ENCODE assay signal across 1 cellular context in the genomic region with DNA sequence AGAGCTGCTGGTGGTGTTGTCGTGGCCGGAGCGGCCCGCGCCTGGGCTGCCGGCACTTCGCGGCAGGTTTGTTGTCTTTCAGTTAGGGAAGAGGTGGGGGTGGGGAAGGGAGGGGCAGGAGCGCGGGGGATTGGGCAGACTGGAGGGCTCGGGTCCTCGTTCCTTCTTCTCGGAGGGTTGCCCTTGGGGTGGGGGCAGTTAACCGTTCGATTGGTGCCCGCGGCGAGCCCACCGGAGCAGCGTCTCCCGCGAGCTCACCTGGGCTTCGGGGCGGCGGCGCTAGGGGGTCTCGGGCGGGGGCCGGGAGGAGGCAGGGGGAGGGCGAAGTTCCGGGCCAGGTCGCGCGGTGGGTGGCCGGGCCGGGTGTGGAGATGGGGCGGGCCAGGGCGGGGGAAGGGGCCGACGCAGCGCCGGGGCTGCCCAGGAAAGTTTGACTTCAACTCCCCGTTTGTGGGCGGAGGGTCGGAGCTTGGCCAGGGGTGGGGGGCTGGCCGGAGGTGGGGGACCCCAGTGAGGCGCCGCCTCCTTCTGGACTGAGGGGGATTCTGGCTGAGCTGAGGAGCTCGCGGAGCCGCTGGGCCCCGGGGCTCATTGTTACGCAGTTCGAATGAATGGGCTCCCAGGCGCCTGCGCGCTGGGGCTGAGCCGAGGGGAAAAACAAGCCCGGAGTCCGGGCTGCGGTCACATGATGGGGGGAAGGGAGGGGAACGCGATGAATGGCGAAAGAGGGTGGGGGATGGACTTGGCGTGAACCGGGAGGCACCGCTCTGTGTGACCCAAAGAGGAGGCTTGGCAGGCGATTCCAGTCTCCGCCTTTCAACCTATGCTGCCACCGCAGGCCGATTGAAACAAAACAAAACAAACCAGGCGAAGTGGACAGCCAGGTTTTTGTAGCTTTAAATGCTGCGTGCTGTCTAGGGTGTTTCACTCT.
A peak's percentile ranks its signal among the peaks of the same experiment; 100 is the strongest.
TF ChIP-seq lines count a peak whose summit lies in the region.

No MANE protein-coding gene starts in this region.

TF ChIP-seq in K562, 482 proteins besides CTCF, POLR2A, EP300 and RAD21 (continued from another document and continues in another):
- TF ChIP-seq, protein P1, sequence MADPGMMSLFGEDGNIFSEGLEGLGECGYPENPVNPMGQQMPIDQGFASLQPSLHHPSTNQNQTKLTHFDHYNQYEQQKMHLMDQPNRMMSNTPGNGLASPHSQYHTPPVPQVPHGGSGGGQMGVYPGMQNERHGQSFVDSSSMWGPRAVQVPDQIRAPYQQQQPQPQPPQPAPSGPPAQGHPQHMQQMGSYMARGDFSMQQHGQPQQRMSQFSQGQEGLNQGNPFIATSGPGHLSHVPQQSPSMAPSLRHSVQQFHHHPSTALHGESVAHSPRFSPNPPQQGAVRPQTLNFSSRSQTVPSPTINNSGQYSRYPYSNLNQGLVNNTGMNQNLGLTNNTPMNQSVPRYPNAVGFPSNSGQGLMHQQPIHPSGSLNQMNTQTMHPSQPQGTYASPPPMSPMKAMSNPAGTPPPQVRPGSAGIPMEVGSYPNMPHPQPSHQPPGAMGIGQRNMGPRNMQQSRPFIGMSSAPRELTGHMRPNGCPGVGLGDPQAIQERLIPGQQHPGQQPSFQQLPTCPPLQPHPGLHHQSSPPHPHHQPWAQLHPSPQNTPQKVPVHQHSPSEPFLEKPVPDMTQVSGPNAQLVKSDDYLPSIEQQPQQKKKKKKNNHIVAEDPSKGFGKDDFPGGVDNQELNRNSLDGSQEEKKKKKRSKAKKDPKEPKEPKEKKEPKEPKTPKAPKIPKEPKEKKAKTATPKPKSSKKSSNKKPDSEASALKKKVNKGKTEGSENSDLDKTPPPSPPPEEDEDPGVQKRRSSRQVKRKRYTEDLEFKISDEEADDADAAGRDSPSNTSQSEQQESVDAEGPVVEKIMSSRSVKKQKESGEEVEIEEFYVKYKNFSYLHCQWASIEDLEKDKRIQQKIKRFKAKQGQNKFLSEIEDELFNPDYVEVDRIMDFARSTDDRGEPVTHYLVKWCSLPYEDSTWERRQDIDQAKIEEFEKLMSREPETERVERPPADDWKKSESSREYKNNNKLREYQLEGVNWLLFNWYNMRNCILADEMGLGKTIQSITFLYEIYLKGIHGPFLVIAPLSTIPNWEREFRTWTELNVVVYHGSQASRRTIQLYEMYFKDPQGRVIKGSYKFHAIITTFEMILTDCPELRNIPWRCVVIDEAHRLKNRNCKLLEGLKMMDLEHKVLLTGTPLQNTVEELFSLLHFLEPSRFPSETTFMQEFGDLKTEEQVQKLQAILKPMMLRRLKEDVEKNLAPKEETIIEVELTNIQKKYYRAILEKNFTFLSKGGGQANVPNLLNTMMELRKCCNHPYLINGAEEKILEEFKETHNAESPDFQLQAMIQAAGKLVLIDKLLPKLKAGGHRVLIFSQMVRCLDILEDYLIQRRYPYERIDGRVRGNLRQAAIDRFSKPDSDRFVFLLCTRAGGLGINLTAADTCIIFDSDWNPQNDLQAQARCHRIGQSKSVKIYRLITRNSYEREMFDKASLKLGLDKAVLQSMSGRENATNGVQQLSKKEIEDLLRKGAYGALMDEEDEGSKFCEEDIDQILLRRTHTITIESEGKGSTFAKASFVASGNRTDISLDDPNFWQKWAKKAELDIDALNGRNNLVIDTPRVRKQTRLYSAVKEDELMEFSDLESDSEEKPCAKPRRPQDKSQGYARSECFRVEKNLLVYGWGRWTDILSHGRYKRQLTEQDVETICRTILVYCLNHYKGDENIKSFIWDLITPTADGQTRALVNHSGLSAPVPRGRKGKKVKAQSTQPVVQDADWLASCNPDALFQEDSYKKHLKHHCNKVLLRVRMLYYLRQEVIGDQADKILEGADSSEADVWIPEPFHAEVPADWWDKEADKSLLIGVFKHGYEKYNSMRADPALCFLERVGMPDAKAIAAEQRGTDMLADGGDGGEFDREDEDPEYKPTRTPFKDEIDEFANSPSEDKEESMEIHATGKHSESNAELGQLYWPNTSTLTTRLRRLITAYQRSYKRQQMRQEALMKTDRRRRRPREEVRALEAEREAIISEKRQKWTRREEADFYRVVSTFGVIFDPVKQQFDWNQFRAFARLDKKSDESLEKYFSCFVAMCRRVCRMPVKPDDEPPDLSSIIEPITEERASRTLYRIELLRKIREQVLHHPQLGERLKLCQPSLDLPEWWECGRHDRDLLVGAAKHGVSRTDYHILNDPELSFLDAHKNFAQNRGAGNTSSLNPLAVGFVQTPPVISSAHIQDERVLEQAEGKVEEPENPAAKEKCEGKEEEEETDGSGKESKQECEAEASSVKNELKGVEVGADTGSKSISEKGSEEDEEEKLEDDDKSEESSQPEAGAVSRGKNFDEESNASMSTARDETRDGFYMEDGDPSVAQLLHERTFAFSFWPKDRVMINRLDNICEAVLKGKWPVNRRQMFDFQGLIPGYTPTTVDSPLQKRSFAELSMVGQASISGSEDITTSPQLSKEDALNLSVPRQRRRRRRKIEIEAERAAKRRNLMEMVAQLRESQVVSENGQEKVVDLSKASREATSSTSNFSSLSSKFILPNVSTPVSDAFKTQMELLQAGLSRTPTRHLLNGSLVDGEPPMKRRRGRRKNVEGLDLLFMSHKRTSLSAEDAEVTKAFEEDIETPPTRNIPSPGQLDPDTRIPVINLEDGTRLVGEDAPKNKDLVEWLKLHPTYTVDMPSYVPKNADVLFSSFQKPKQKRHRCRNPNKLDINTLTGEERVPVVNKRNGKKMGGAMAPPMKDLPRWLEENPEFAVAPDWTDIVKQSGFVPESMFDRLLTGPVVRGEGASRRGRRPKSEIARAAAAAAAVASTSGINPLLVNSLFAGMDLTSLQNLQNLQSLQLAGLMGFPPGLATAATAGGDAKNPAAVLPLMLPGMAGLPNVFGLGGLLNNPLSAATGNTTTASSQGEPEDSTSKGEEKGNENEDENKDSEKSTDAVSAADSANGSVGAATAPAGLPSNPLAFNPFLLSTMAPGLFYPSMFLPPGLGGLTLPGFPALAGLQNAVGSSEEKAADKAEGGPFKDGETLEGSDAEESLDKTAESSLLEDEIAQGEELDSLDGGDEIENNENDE (IDR thresholded peaks at IDR 0.05; ENCODE audit: low read depth, low read length), result no peak
- TF ChIP-seq DDX20 (tag; IDR thresholded peaks at IDR 0.05; ENCODE audit: low read depth), result no peak
- TF ChIP-seq ZZZ3 (IDR thresholded peaks at IDR 0.05), result no peak
- TF ChIP-seq, protein P2, sequence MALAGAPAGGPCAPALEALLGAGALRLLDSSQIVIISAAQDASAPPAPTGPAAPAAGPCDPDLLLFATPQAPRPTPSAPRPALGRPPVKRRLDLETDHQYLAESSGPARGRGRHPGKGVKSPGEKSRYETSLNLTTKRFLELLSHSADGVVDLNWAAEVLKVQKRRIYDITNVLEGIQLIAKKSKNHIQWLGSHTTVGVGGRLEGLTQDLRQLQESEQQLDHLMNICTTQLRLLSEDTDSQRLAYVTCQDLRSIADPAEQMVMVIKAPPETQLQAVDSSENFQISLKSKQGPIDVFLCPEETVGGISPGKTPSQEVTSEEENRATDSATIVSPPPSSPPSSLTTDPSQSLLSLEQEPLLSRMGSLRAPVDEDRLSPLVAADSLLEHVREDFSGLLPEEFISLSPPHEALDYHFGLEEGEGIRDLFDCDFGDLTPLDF (CRISPR knock-in tag; IDR thresholded peaks at IDR 0.05), result peak; percentile 51; the same call in 1 of the 2 replicates
- no peak for TF ChIP-seq ZNF77 (CRISPR knock-in tag; IDR thresholded peaks at IDR 0.05)
- TF ChIP-seq DPF2 (IDR thresholded peaks at IDR 0.05), result peak; percentile 79
- TF ChIP-seq, protein P3, sequence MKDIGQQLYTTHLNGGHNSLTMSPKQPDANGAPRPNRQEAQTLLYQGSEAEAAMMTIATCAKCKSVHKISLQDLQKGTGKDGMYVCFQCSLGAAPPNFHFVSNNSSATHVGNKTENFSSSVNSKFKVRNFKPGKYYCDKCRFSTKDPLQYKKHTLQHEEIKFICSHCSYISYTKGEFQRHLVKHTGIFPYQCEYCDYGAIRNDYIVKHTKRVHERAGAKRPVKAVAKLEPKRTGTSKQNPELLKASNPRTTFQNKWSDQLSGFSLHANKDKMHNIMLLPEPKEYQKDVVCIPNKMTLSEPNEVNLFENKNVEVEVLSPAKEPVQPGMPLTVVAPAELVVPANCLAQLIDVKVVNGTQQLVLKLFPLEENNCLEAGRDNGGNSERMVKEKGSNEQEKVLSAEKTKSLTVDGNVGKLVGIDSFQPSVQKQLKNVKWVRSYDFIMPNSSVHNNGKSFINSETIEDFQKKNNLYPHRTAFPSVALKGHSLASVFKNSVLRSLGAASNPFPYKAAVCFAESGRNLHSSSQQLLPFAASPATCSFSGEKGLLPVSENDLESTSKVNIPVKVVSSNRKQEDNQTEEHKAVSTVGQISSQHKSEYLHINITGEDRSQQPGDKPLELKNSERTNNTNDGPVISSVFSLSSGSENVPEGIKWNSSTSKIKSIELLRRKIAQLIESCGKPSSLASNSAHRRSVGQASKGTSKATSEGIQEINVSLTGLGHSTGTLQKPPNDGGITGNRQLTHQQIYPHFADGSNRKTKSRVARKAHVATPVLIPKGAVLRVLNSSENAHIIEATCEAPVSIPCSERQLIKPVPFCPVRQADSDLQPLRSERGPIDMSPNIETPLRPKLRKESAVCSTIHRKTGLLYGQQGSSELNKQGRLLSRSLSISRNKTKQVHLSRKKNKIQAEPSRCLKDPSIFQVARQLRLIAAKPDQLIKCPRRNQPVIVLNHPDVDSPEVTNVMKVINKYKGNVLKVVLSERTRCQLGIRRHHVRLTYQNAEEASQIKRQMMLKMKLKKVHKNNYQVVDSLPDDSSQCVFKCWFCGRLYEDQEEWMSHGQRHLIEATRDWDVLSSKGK (CRISPR knock-in tag; IDR thresholded peaks at IDR 0.05), result no peak
- TF ChIP-seq HEY1 (CRISPR knock-in tag; IDR thresholded peaks at IDR 0.05; ENCODE audit: borderline replicate concordance), result no peak
- peak; percentile 44; the same call in 1 of the 2 replicates for TF ChIP-seq ZNF444 (CRISPR knock-in tag; IDR thresholded peaks at IDR 0.05)
- peak; percentile 56 for TF ChIP-seq FOSL1 (tag; conservative IDR thresholded peaks at IDR 0.05)
- TF ChIP-seq, protein P4, sequence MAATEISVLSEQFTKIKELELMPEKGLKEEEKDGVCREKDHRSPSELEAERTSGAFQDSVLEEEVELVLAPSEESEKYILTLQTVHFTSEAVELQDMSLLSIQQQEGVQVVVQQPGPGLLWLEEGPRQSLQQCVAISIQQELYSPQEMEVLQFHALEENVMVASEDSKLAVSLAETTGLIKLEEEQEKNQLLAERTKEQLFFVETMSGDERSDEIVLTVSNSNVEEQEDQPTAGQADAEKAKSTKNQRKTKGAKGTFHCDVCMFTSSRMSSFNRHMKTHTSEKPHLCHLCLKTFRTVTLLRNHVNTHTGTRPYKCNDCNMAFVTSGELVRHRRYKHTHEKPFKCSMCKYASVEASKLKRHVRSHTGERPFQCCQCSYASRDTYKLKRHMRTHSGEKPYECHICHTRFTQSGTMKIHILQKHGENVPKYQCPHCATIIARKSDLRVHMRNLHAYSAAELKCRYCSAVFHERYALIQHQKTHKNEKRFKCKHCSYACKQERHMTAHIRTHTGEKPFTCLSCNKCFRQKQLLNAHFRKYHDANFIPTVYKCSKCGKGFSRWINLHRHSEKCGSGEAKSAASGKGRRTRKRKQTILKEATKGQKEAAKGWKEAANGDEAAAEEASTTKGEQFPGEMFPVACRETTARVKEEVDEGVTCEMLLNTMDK (IDR thresholded peaks at IDR 0.05; ENCODE audit: borderline replicate concordance, insufficient read depth, low read depth, low read length, poor library complexity, severe bottlenecking), result no peak
- TF ChIP-seq CEBPB (tag; IDR thresholded peaks at IDR 0.05), result peak; percentile 98
- no peak for TF ChIP-seq SNRNP70 (optimal IDR thresholded peaks at IDR 0.05; ENCODE audit: low read depth, low read length)
- no peak for TF ChIP-seq SRSF1 (IDR thresholded peaks at IDR 0.05; ENCODE audit: low read depth, low read length)
- TF ChIP-seq ZNF232 (CRISPR knock-in tag; IDR thresholded peaks at IDR 0.05), result no peak
- TF ChIP-seq TOE1 (IDR thresholded peaks at IDR 0.05; ENCODE audit: borderline replicate concordance), result peak; percentile 98
- 0 out of 2 replicates have a peak, but pooled peaks have one; percentile 49 for TF ChIP-seq TOE1 (CRISPR knock-in tag; IDR thresholded peaks at IDR 0.05; ENCODE audit: borderline replicate concordance, low read depth)
- no peak for TF ChIP-seq PTBP1 (IDR thresholded peaks at IDR 0.05; ENCODE audit: low read depth, low read length)
- TF ChIP-seq RBM14 (IDR thresholded peaks at IDR 0.05; ENCODE audit: borderline replicate concordance, insufficient read depth, low read depth, low read length), result no peak
- TF ChIP-seq RBBP5 (IDR thresholded peaks at IDR 0.05; ENCODE audit: borderline replicate concordance, insufficient read depth, low read length, poor library complexity, severe bottlenecking), result peak; percentile 0
- no peak for TF ChIP-seq DNMT1 (IDR thresholded peaks at IDR 0.05)
- no peak for TF ChIP-seq ETV1 (tag; conservative IDR thresholded peaks at IDR 0.05; ENCODE audit: low read depth)
- TF ChIP-seq HDAC1 (IDR thresholded peaks at IDR 0.05), result peak in 1 of 2 experiments; percentile 98; a peak in 2 of 4 replicates
- TF ChIP-seq PRMT5 (CRISPR knock-in tag; IDR thresholded peaks at IDR 0.05), result no peak
- no peak for TF ChIP-seq CBX8 (IDR thresholded peaks at IDR 0.05; ENCODE audit: borderline replicate concordance, extremely low read depth, low read depth, low read length, poor library complexity, severe bottlenecking)
- TF ChIP-seq, protein P5, sequence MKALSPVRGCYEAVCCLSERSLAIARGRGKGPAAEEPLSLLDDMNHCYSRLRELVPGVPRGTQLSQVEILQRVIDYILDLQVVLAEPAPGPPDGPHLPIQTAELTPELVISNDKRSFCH (CRISPR knock-in tag; IDR thresholded peaks at IDR 0.05), result no peak
- TF ChIP-seq, protein P5 (tag; IDR thresholded peaks at IDR 0.05), result peak; percentile 79
- no peak for TF ChIP-seq HNRNPH1 (optimal IDR thresholded peaks at IDR 0.05; ENCODE audit: low read depth, low read length)
- TF ChIP-seq, protein P6, sequence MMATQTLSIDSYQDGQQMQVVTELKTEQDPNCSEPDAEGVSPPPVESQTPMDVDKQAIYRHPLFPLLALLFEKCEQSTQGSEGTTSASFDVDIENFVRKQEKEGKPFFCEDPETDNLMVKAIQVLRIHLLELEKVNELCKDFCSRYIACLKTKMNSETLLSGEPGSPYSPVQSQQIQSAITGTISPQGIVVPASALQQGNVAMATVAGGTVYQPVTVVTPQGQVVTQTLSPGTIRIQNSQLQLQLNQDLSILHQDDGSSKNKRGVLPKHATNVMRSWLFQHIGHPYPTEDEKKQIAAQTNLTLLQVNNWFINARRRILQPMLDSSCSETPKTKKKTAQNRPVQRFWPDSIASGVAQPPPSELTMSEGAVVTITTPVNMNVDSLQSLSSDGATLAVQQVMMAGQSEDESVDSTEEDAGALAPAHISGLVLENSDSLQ (IDR thresholded peaks at IDR 0.05), result peak; percentile 51; the same call in 1 of the 2 replicates
